Comparison of ENCODE assay signal across 8 cellular contexts in the genomic region with DNA sequence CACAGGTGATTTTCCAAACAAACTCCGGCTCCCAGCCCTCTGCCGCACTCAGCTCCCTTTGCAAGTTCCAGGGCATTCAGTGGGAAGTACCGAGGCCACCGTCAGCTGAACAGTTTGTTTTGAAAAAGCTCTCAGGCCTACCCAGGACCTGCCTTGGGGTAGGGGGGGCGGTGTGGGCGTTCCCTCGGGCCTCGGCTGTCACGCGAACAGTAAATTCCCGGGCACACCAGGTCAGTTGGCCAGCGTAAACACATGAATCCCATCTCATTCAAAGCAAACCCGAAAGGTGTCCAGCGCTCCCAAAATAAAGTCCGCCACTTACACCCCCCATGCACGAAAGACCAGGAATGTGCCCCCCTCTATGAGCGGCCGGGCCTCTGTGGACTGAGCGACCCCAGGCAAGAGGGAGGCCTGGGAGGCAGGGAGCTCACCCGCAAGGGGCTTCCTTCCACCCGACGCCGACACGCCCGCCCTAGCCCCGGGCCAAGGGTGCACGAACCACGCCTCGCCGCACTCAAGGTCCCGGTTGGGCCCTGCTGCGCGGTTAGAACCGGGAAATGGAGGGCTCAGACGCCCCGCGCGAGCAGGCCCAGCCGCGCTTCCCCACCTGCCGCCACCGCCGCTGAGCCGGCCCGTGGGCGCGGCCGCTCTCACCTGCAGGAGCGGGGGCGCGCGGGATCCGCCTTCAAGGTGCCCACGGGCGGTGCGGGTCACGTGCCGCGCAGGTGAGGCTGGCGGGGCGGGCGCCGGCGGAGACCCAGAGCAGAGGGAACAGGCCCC. TPM values are rescaled to one million over a fixed set of nuclear protein-coding genes. Genes with fewer than 3 reads are reported as not detected.
A peak's percentile ranks its signal among the peaks of the same experiment; 100 is the strongest.
DNase-seq lines count a peak whose midpoint lies in the region; ATAC-seq and TF ChIP-seq lines count a peak whose summit lies in the region.

A gene with protein sequence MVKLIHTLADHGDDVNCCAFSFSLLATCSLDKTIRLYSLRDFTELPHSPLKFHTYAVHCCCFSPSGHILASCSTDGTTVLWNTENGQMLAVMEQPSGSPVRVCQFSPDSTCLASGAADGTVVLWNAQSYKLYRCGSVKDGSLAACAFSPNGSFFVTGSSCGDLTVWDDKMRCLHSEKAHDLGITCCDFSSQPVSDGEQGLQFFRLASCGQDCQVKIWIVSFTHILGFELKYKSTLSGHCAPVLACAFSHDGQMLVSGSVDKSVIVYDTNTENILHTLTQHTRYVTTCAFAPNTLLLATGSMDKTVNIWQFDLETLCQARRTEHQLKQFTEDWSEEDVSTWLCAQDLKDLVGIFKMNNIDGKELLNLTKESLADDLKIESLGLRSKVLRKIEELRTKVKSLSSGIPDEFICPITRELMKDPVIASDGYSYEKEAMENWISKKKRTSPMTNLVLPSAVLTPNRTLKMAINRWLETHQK (minus strand): TSS at position 775 of the 780 bp plus-strand sequence. CDS start 3,634 bp downstream, outside the sequence.

- peak within 1 kb of the TSS; percentile 84 for H3K27ac ChIP-seq in fibroblast of lung (ENCODE audit: insufficient read depth, low read length)
- peak within 1 kb of the TSS; percentile 97 to 99 (median 97) for H3K27ac ChIP-seq in thyroid gland

- H3K9ac ChIP-seq in fibroblast of lung (ENCODE audit: insufficient read depth, low read length), result peak within 1 kb of the TSS; percentile 80

- H3K27ac Mint-ChIP-seq in activated T-cell treated with anti-CD3 and anti-CD28 coated beads, Interleukin-2, amount 50 U/mL, for 24 hours, result peak within 1 kb of the TSS; percentile 88
- H3K27ac Mint-ChIP-seq in naive B cell, result peak within 1 kb of the TSS; percentile 53 to 94 (median 86)

- H3K9me3 Mint-ChIP-seq in activated T-cell treated with anti-CD3 and anti-CD28 coated beads, Interleukin-2, amount 50 U/mL, for 24 hours, result no peaks in the 10 kb centered on the region
- no peaks in the 10 kb centered on the region for H3K9me3 Mint-ChIP-seq in naive B cell

- H3K4me2 ChIP-seq in fibroblast of lung (ENCODE audit: extremely low read depth, insufficient read depth, low read length), result peak within 1 kb of the TSS; percentile 86

- TF ChIP-seq CTCF in fibroblast of lung (conservative IDR thresholded peaks at IDR 0.05 in 1 of 2, IDR thresholded peaks at IDR 0.05 in 1 of 2; ENCODE audit: low read depth in 1 of 2, low read length in 2 of 2) (no peak), thyroid gland (IDR thresholded peaks at IDR 0.05) (peak in 1 of 6 experiments; percentile 13)

- intact Hi-C loops in thyroid gland (cut with DNase I), result no loop called here

- H3K36me3 Mint-ChIP-seq in activated T-cell treated with anti-CD3 and anti-CD28 coated beads, Interleukin-2, amount 50 U/mL, for 24 hours (ENCODE audit: low read depth), result peaks cover 13% of the 10 kb centered on the region
- H3K36me3 Mint-ChIP-seq in naive B cell, result no peaks in the 10 kb centered on the region

- H3K79me2 ChIP-seq in fibroblast of lung (ENCODE audit: control insufficient read depth, insufficient read depth, low read length), result no peaks in the 10 kb centered on the region

- H3K27me3 Mint-ChIP-seq in activated T-cell treated with anti-CD3 and anti-CD28 coated beads, Interleukin-2, amount 50 U/mL, for 24 hours, result no peaks in the 10 kb centered on the region
- H3K27me3 Mint-ChIP-seq in naive B cell, result no peaks in the 10 kb centered on the region

- peak within 1 kb of the TSS; percentile 97 for H2AFZ ChIP-seq in fibroblast of lung (ENCODE audit: low read length)

- H3K4me1 ChIP-seq in fibroblast of lung (ENCODE audit: control insufficient read depth, extremely low read depth, insufficient read depth, low read length), result peaks cover 5% of the 10 kb centered on the region
- H3K4me1 ChIP-seq in thyroid gland, result peaks cover 6 to 10% of the 10 kb centered on the region in 2 donors

- H3K36me3 ChIP-seq in fibroblast of lung (ENCODE audit: control insufficient read depth, insufficient read depth, low read length) (no peaks in the 10 kb centered on the region), thyroid gland (no peaks in the 10 kb centered on the region)

- H3K4me3 Mint-ChIP-seq in activated T-cell treated with anti-CD3 and anti-CD28 coated beads, Interleukin-2, amount 50 U/mL, for 24 hours, result peak within 1 kb of the TSS; percentile 88
- H3K4me3 Mint-ChIP-seq in naive B cell, result peak within 1 kb of the TSS; percentile 63 to 96 (median 90)

- H3K4me3 ChIP-seq in fibroblast of lung (replicated peaks in 1 of 4; ENCODE audit: control extremely low read depth in 1 of 4, insufficient read depth in 1 of 4, low read depth in 3 of 4, low read length in 4 of 4) (peak within 1 kb of the TSS; percentile 69 to 91 (median 80)), thyroid gland (replicated peaks in 1 of 3) (peak within 1 kb of the TSS; percentile 82 to 88 (median 87))

- peak; percentile 27 for DNase-seq in activated naive CD4-positive, alpha-beta T cell treated with Interleukin-2 at 50 U/mL for 16 hours
- no peak for DNase-seq in activated naive CD4-positive, alpha-beta T cell (lab: John Stamatoyannopoulos, UW)
- DNase-seq in NCI-H2171 treated with DMSO at 0.1 percent for 48 hours (lab: John Stamatoyannopoulos, UW), result peak; percentile 85
- DNase-seq in activated T-cell treated with anti-CD3 and anti-CD28 coated beads, Interleukin-2, amount 50 U/mL, for 24 hours, result peak; percentile 65
- DNase-seq in fibroblast of lung (ENCODE audit: low read depth in 2 of 2), result peak; percentile 47 to 58
- peak; percentile 25 for DNase-seq in naive B cell
- peak; percentile 94 to 96 for DNase-seq in thyroid gland

- peak in 1 of 2 donors; percentile 54 for TF ChIP-seq POLR2A in thyroid gland (IDR thresholded peaks at IDR 0.05)

- WGBS in thyroid gland, 2 donors, result 1 to 15% methylated on average over 4 to 28 of the region's 64 CpGs

- no peaks in the 10 kb centered on the region for H4K20me1 ChIP-seq in fibroblast of lung (ENCODE audit: control insufficient read depth, extremely low read depth, insufficient read depth, low read length)

- no peaks in the 10 kb centered on the region for H3K9me3 ChIP-seq in fibroblast of lung (ENCODE audit: control insufficient read depth, insufficient read depth, low read depth, low read length)
- H3K9me3 ChIP-seq in thyroid gland, result no peaks in the 10 kb centered on the region

- ATAC-seq in HG02885 (IDR thresholded peaks at IDR 0.05; ENCODE audit: poor library complexity, unreplicated experiment) (peak; percentile 38), naive B cell (ENCODE audit: low read depth in 2 of 2) (peak; percentile 56 to 58)

- peaks cover 28% of the 10 kb centered on the region for H3K4me1 Mint-ChIP-seq in activated T-cell treated with anti-CD3 and anti-CD28 coated beads, Interleukin-2, amount 50 U/mL, for 24 hours (ENCODE audit: low read depth)
- H3K4me1 Mint-ChIP-seq in naive B cell, result peaks cover 7 to 54% (median 51%) of the 10 kb centered on the region in 3 donors

- H3K27me3 ChIP-seq in fibroblast of lung (ENCODE audit: control insufficient read depth, insufficient read depth, low read length), result no peaks in the 10 kb centered on the region
- no peaks in the 10 kb centered on the region for H3K27me3 ChIP-seq in thyroid gland

RNA-seq across cellular contexts. Expression of the gene that starts here (rescaled TPM):
- total RNA-seq in fibroblast of lung (15.2 and 18.3 TPM in 2 replicates), thyroid gland (10 to 100 TPM; 13.2 to 22.9 (median 18.2) TPM)
- polyA plus RNA-seq in fibroblast of lung (5.8 and 7.5 TPM in 2 replicates), naive B cell (ENCODE audit: low read depth in 6 of 6) (10 to 100 TPM; 19.6 to 33.8 (median 25.9) TPM)
- polyA plus RNA-seq in fibroblast of lung (2012), result 5.7 and 6.1 TPM in 2 replicates
- 1.6 and 5.0 TPM in 2 replicates for polyA minus RNA-seq in fibroblast of lung (ENCODE audit: low replicate concordance)

Comparison
In these comparisons a context has a peak if more than half of its experiments do, and no peak if none do; other contexts are left out.
1. DNase-seq: peak in activated naive CD4-positive, alpha-beta T cell treated with Interleukin-2 at 50 U/mL for 16 hours (single experiment), NCI-H2171 treated with DMSO at 0.1 percent for 48 hours (single experiment), activated T-cell treated with anti-CD3 and anti-CD28 coated beads, Interleukin-2, amount 50 U/mL, for 24 hours (single experiment), fibroblast of lung (2 of 2), naive B cell (single experiment) and thyroid gland (2 of 2); none in activated naive CD4-positive, alpha-beta T cell (0 of 4).